ENCODE assay signal across 21 cellular contexts in genomic region chr12:105294886-105295479, GRCh38. TPM values are rescaled to one million over a fixed set of nuclear protein-coding genes. Genes with fewer than 3 reads are reported as not detected.
DNase-seq lines count a peak whose midpoint lies in the region; ATAC-seq and TF ChIP-seq lines count a peak whose summit lies in the region.
"Had no signal": no experiment of that assay in that cellular context is flagged by ENCODE, and none has a peak within 500 bp of the region (broad histone marks: within the 10 kb centered on the region; RNA-seq: fewer than 3 reads in every experiment).

No MANE protein-coding gene starts in this region.

- no peak for ATAC-seq in SK-N-SH treated with all-trans-retinoic acid at 6 μM for 48 hours
- ATAC-seq in GM19397 (IDR thresholded peaks at IDR 0.05; ENCODE audit: unreplicated experiment), result no peak
- no peak for ATAC-seq in stimulated activated naive B cell treated with anti-CD40 and anti-IgM and Interleukin-4, amounts not matched to agents 10 μg/mL and 1 μg/mL and 100 μg/mL, for 72 hours (replicated peaks)
- ATAC-seq: CD8-positive, alpha-beta T cell had no signal

- peaks cover 3% of the 10 kb centered on the region for H3K9me3 Mint-ChIP-seq in neural crest cell
- peaks cover 13 to 16% of the 10 kb centered on the region in 2 donors for H3K9me3 Mint-ChIP-seq in stimulated activated naive B cell treated with anti-CD40 and anti-IgM and Interleukin-4, amounts not matched to agents 10 μg/mL and 1 μg/mL and 100 μg/mL, for 72 hours

- peaks cover 23% of the 10 kb centered on the region for H3K4me1 Mint-ChIP-seq in neural crest cell
- H3K4me1 Mint-ChIP-seq in stimulated activated naive B cell treated with anti-CD40 and anti-IgM and Interleukin-4, amounts not matched to agents 10 μg/mL and 1 μg/mL and 100 μg/mL, for 72 hours, result no peaks in the 10 kb centered on the region

- H3K4me2 ChIP-seq in SK-N-SH, result no peak overlapping the region
- H3K4me2 ChIP-seq in Karpas-422 (ENCODE audit: low read depth, low read length, poor library complexity, severe bottlenecking), result no peak overlapping the region

- H3K4me3 Mint-ChIP-seq in neural crest cell, result no peak overlapping the region
- no peak overlapping the region for H3K4me3 Mint-ChIP-seq in stimulated activated naive B cell treated with anti-CD40 and anti-IgM and Interleukin-4, amounts not matched to agents 10 μg/mL and 1 μg/mL and 100 μg/mL, for 72 hours
- H3K4me3 Mint-ChIP-seq: CD8-positive, alpha-beta T cell; H9 had no signal

- no peaks in the 10 kb centered on the region for H3K36me3 ChIP-seq in SK-N-SH (replicated peaks in 1 of 2; ENCODE audit: control insufficient read depth in 1 of 2, insufficient read depth in 2 of 2, low read length in 1 of 2)
- H3K36me3 ChIP-seq in Karpas-422 (ENCODE audit: insufficient read depth, low read length), result no peaks in the 10 kb centered on the region
- H3K36me3 ChIP-seq: Peyer's patch had no signal

- H2AFZ ChIP-seq in SK-N-SH (ENCODE audit: low read depth) (peak overlapping the region; percentile 27; the same call in 1 of the 2 replicates), Karpas-422 (ENCODE audit: low read length) (no peak overlapping the region)

- H3K27ac ChIP-seq in SK-N-SH (ENCODE audit: low read depth in 2 of 2, low read length in 1 of 2), result no peak overlapping the region
- H3K27ac ChIP-seq in Karpas-422 (ENCODE audit: low read length), result no peak overlapping the region
- H3K27ac ChIP-seq: 22Rv1, Peyer's patch had no signal

- no peak for DNase-seq in SK-N-SH
- peak; percentile 26 for DNase-seq in Karpas-422
- DNase-seq in neural crest cell (ENCODE audit: low read depth, low spot score), result no peak
- DNase-seq in medulla oblongata (ENCODE audit: extremely low spot score), result no peak
- DNase-seq in stimulated activated naive B cell treated with anti-CD40 and anti-IgM and Interleukin-4, amounts not matched to agents 10 μg/mL and 1 μg/mL and 100 μg/mL, for 72 hours, result no peak
- DNase-seq in iPS-NIHi7 (ENCODE audit: extremely low spot score), result no peak
- DNase-seq: AML-193; C1 segment of cervical spinal cord; CD8-positive, alpha-beta T cell; DND-41; H9; MV-4-11; NCI-H1694; NCI-H2081; NCI-H2171; NCI-H524 treated with DMSO at 0.1 percent for 48 hours; NCI-H82; Peyer's patch had no signal

- WGBS in SK-N-SH (ENCODE audit: low lambda C conversion rate), result 87% methylated on average over 4 of the region's 4 CpGs

- CTCF ChIA-PET in SK-N-SH (lab: Yijun Ruan, JAX), result interaction anchor here (1.1 to 1.9 kb wide), 4 partner anchors 11 to 89 kb away, joined by 3 to 4 read pairs (median 4); no protein-coding TSS in a partner anchor

- TF ChIP-seq RAD21 in SK-N-SH (IDR thresholded peaks at IDR 0.05; ENCODE audit: low read length), result no peak

- POLR2A ChIA-PET in SK-N-SH (lab: Yijun Ruan, JAX), result no interaction called here

- H3K36me3 Mint-ChIP-seq in neural crest cell (ENCODE audit: low read depth), result peaks cover 6% of the 10 kb centered on the region
- H3K36me3 Mint-ChIP-seq in stimulated activated naive B cell treated with anti-CD40 and anti-IgM and Interleukin-4, amounts not matched to agents 10 μg/mL and 1 μg/mL and 100 μg/mL, for 72 hours, result peaks cover 3 to 7% of the 10 kb centered on the region in 2 donors
- H3K36me3 Mint-ChIP-seq: CD8-positive, alpha-beta T cell had no signal

- H3F3A ChIP-seq in SK-N-SH (replicated peaks; ENCODE audit: insufficient read depth), result no peaks in the 10 kb centered on the region

- H3K27me3 ChIP-seq in SK-N-SH (ENCODE audit: insufficient read depth) (no peaks in the 10 kb centered on the region), Karpas-422 (ENCODE audit: low read length) (no peaks in the 10 kb centered on the region)
- H3K27me3 ChIP-seq: Peyer's patch had no signal

- no peak for TF ChIP-seq EP300 in SK-N-SH (IDR thresholded peaks at IDR 0.05; ENCODE audit: borderline replicate concordance in 1 of 2, low read depth in 1 of 2, low read length in 1 of 2)

- no peak overlapping the region for H3K9ac ChIP-seq in SK-N-SH
- no peak overlapping the region for H3K9ac ChIP-seq in Karpas-422 (ENCODE audit: low read length)

- H3K79me2 ChIP-seq in SK-N-SH (ENCODE audit: insufficient read depth), result no peaks in the 10 kb centered on the region
- H3K79me2 ChIP-seq in Karpas-422 (ENCODE audit: low read length), result no peaks in the 10 kb centered on the region

- H3K9me3 ChIP-seq in SK-N-SH (no peaks in the 10 kb centered on the region), Karpas-422 (ENCODE audit: low read length) (peaks cover 3% of the 10 kb centered on the region; the same call in 1 of the 2 replicates)
- H3K9me3 ChIP-seq: Peyer's patch had no signal

- H3K4me3 ChIP-seq in SK-N-SH (ENCODE audit: low read depth in 2 of 2, low read length in 1 of 2), result no peak overlapping the region
- H3K4me3 ChIP-seq in Karpas-422 (ENCODE audit: low read length), result no peak overlapping the region
- H3K4me3 ChIP-seq: Peyer's patch had no signal

- no peaks in the 10 kb centered on the region for H3K27me3 Mint-ChIP-seq in neural crest cell (ENCODE audit: low read depth)
- peaks cover 6 to 10% of the 10 kb centered on the region in 2 donors for H3K27me3 Mint-ChIP-seq in stimulated activated naive B cell treated with anti-CD40 and anti-IgM and Interleukin-4, amounts not matched to agents 10 μg/mL and 1 μg/mL and 100 μg/mL, for 72 hours

- peak overlapping the region; percentile 68 for H3K27ac Mint-ChIP-seq in neural crest cell (ENCODE audit: unreplicated experiment)
- H3K27ac Mint-ChIP-seq in stimulated activated naive B cell treated with anti-CD40 and anti-IgM and Interleukin-4, amounts not matched to agents 10 μg/mL and 1 μg/mL and 100 μg/mL, for 72 hours, result no peak overlapping the region
- H3K27ac Mint-ChIP-seq: CD8-positive, alpha-beta T cell; H9 had no signal

- TF ChIP-seq CTCF in SK-N-SH (IDR thresholded peaks at IDR 0.05) (no peak), neural crest cell (conservative IDR thresholded peaks at IDR 0.05) (no peak)

- H3K9me2 ChIP-seq in SK-N-SH, result no peaks in the 10 kb centered on the region
- no peaks in the 10 kb centered on the region for H3K9me2 ChIP-seq in Karpas-422 (replicated peaks; ENCODE audit: insufficient read depth, low read length)

- H4K20me1 ChIP-seq in SK-N-SH (ENCODE audit: insufficient read depth) (no peaks in the 10 kb centered on the region), Karpas-422 (ENCODE audit: insufficient read depth, low read depth, low read length) (no peaks in the 10 kb centered on the region)

- no peaks in the 10 kb centered on the region; a peak in 1 of 4 replicates for H3K4me1 ChIP-seq in SK-N-SH (ENCODE audit: control insufficient read depth in 1 of 2, insufficient read depth in 2 of 2, low read depth in 1 of 2, low read length in 1 of 2)
- no peaks in the 10 kb centered on the region for H3K4me1 ChIP-seq in Karpas-422 (ENCODE audit: low read length)
- H3K4me1 ChIP-seq: Peyer's patch had no signal

TF ChIP-seq in SK-N-SH, 30 proteins besides CTCF, POLR2A, EP300 and RAD21:
- TF ChIP-seq GABPA (IDR thresholded peaks at IDR 0.05; ENCODE audit: low read depth), result no peak
- no peak for TF ChIP-seq NRF1 (IDR thresholded peaks at IDR 0.05; ENCODE audit: low read depth, low read length)
- no peak for TF ChIP-seq MXI1 (IDR thresholded peaks at IDR 0.05; ENCODE audit: low read depth, low read length)
- TF ChIP-seq, protein P1, sequence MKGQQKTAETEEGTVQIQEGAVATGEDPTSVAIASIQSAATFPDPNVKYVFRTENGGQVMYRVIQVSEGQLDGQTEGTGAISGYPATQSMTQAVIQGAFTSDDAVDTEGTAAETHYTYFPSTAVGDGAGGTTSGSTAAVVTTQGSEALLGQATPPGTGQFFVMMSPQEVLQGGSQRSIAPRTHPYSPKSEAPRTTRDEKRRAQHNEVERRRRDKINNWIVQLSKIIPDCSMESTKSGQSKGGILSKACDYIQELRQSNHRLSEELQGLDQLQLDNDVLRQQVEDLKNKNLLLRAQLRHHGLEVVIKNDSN (IDR thresholded peaks at IDR 0.05; ENCODE audit: borderline replicate concordance, low read depth), result no peak
- no peak for TF ChIP-seq TAF1 (IDR thresholded peaks at IDR 0.05; ENCODE audit: borderline replicate concordance, low read depth, low read length)
- TF ChIP-seq SMC3 (IDR thresholded peaks at IDR 0.05; ENCODE audit: low read depth, low read length), result no peak
TF ChIP-seq in SK-N-SH: peak in this region for 0.

TF ChIP-seq in SK-N-SH treated with all-trans-retinoic acid at 6 μM for 48 hours, 23 proteins besides CTCF, POLR2A, EP300 and RAD21 (continues in another document):
- no peak for TF ChIP-seq CSRNP3 (CRISPR knock-in tag; IDR thresholded peaks at IDR 0.05)
- TF ChIP-seq, protein P2, sequence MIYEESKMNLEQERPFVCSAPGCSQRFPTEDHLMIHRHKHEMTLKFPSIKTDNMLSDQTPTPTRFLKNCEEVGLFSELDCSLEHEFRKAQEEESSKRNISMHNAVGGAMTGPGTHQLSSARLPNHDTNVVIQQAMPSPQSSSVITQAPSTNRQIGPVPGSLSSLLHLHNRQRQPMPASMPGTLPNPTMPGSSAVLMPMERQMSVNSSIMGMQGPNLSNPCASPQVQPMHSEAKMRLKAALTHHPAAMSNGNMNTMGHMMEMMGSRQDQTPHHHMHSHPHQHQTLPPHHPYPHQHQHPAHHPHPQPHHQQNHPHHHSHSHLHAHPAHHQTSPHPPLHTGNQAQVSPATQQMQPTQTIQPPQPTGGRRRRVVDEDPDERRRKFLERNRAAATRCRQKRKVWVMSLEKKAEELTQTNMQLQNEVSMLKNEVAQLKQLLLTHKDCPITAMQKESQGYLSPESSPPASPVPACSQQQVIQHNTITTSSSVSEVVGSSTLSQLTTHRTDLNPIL (CRISPR knock-in tag; IDR thresholded peaks at IDR 0.05; ENCODE audit: low read depth), result no peak

RNA-seq across cellular contexts. Expression of gene C12orf75, which starts 35.5 kb away (rescaled TPM):
- polyA plus RNA-seq in SK-N-SH (2012; rRNA removed), result 221 and 299 TPM in 2 replicates
- polyA plus RNA-seq in SK-N-SH (2012; cell fraction: cytosol; rRNA removed), result 363 and 501 TPM in 2 replicates
- 63.0 and 90.2 TPM in 2 replicates for polyA plus RNA-seq in SK-N-SH (2012; cell fraction: nucleus; rRNA removed)
- 149 and 291 TPM in 2 replicates for total RNA-seq in Karpas-422 (2014; rRNA removed; shearing (Covaris generic); ENCODE audit: low replicate concordance)
- total RNA-seq in neural crest cell, result 34.6 and 40.4 TPM in 2 replicates

RNA-seq across cellular contexts. Expression of gene APPL2, which starts 59.0 kb away (rescaled TPM):
- polyA plus RNA-seq in SK-N-SH (2012; rRNA removed), result 59.2 and 65.9 TPM in 2 replicates
- polyA plus RNA-seq in SK-N-SH (2012; cell fraction: cytosol; rRNA removed), result 69.2 and 93.5 TPM in 2 replicates
- 71.4 and 120 TPM in 2 replicates for polyA plus RNA-seq in SK-N-SH (2012; cell fraction: nucleus; rRNA removed)
- 20.4 and 44.1 TPM in 2 replicates for total RNA-seq in Karpas-422 (2014; rRNA removed; shearing (Covaris generic); ENCODE audit: low replicate concordance)
- total RNA-seq in neural crest cell, result 51.2 and 51.8 TPM in 2 replicates
